In the genomic region with DNA sequence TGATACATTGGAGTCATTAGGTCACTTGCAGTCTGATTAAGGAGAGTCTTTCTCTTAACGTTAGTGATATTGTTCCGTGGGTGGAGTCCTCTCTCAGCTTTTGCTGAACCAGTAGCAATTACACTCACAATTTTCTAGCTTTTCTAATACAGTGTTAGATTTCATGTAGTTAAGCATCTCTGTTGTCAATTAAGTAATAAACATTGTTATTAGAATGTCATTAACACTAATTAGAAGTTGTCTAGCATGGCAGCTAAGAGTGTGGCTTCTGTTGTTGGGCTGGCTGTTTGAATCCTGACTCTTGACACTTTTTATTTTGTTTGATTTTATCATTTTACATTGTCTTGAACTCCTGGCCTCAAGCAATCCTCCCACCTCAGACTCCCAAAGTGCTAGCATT, we compare ENCODE assay signal across 28 cellular contexts.
"Had no signal": no experiment of that assay in that cellular context is flagged by ENCODE, and none has a peak within 500 bp of the region (broad histone marks: within the 10 kb centered on the region; RNA-seq: fewer than 3 reads in every experiment).

No MANE protein-coding gene starts in this region.

- DNase-seq: stimulated activated CD4-positive, alpha-beta T cell treated with anti-CD3 and anti-CD28 coated beads, Interleukin-2, amount 100 ng/mL, for 48 hours; stimulated activated CD4-positive, alpha-beta T cell treated with anti-CD3 and anti-CD28 coated beads, Interleukin-4, amount 100 ng/mL, for 1 hour; stimulated activated CD4-positive, alpha-beta T cell treated with anti-CD3 and anti-CD28 coated beads, Interleukin-4, amount 100 ng/mL, for 24 hours; stimulated activated CD4-positive, alpha-beta T cell treated with anti-CD3 and anti-CD28 coated beads, Interleukin-4, amount 100 ng/mL, for 4 hours; stimulated activated CD8-positive, alpha-beta memory T cell treated with anti-CD3 and anti-CD28 coated beads, Interleukin-4, amount 100 ng/mL, for 48 hours; stimulated activated naive CD4-positive, alpha-beta T cell; stimulated activated naive CD4-positive, alpha-beta T cell treated with Interleukin-2 at 50 U/mL for 16 hours; stimulated activated naive CD8-positive, alpha-beta T cell treated with anti-CD3 and anti-CD28 coated beads, Interleukin-15, amount 100 ng/mL, for 72 hours; stimulated activated naive CD8-positive, alpha-beta T cell treated with anti-CD3 and anti-CD28 coated beads, Interleukin-15, Interleukin-2, amounts not matched to agents 100 U/mL and 50 U/mL, for 24 hours; stomach; substantia nigra; testis; thyroid gland; tibial artery; transverse colon; trophoblast cell; upper lobe of left lung; upper lobe of right lung; uterus had no signal

- FAIRE-seq: urothelium cell line had no signal

- H3K9me3 Mint-ChIP-seq: stimulated activated effector memory CD8-positive, alpha-beta T cell treated with anti-CD3 and anti-CD28 coated beads, Interleukin-12 subunit alpha, Interleukin-12 subunit beta, amount 100 ng/mL, for 72 hours; stimulated activated memory B cell treated with anti-CD40 and anti-IgM and Interleukin-4, amounts not matched to agents 10 μg/mL and 1 μg/mL and 100 μg/mL, for 72 hours; stimulated activated naive CD8-positive, alpha-beta T cell treated with anti-CD3 and anti-CD28 coated beads, Interleukin-15, amount 100 ng/mL, for 72 hours; stimulated activated naive CD8-positive, alpha-beta T cell treated with anti-CD3 and anti-CD28 coated beads, Interleukin-15, Interleukin-2, amounts not matched to agents 100 ng/mL and 50 ng/mL, for 24 hours; type B pancreatic cell had no signal

- H3K9me3 ChIP-seq: stomach, suprapubic skin, testis, thoracic aorta, thyroid gland, tibial artery, tibial nerve, transverse colon, upper lobe of left lung, upper lobe of right lung, uterus, vagina had no signal

- H3K4me3 Mint-ChIP-seq: stimulated activated effector memory CD8-positive, alpha-beta T cell treated with anti-CD3 and anti-CD28 coated beads, Interleukin-12 subunit alpha, Interleukin-12 subunit beta, amount 100 ng/mL, for 72 hours; stimulated activated memory B cell treated with anti-CD40 and anti-IgM and Interleukin-4, amounts not matched to agents 10 μg/mL and 1 μg/mL and 100 μg/mL, for 72 hours; stimulated activated naive CD8-positive, alpha-beta T cell treated with anti-CD3 and anti-CD28 coated beads, Interleukin-15, amount 100 ng/mL, for 72 hours; stimulated activated naive CD8-positive, alpha-beta T cell treated with anti-CD3 and anti-CD28 coated beads, Interleukin-15, Interleukin-2, amounts not matched to agents 100 ng/mL and 50 ng/mL, for 24 hours; type B pancreatic cell had no signal

- H3K36me3 Mint-ChIP-seq: stimulated activated memory B cell treated with anti-CD40 and anti-IgM and Interleukin-4, amounts not matched to agents 10 μg/mL and 1 μg/mL and 100 μg/mL, for 72 hours; type B pancreatic cell had no signal

- H3K4me1 ChIP-seq: stomach, suprapubic skin, testis, thyroid gland, tibial artery, tibial nerve, transverse colon, upper lobe of left lung, upper lobe of right lung, uterus, vagina had no signal

- H3K4me1 Mint-ChIP-seq: stimulated activated memory B cell treated with anti-CD40 and anti-IgM and Interleukin-4, amounts not matched to agents 10 μg/mL and 1 μg/mL and 100 μg/mL, for 72 hours; stimulated activated naive CD8-positive, alpha-beta T cell treated with anti-CD3 and anti-CD28 coated beads, Interleukin-15, amount 100 ng/mL, for 72 hours had no signal

- H3K36me3 ChIP-seq: stomach, suprapubic skin, thoracic aorta, thyroid gland, tibial artery, tibial nerve, transverse colon, upper lobe of left lung, upper lobe of right lung, uterus, vagina had no signal

- H3K27ac Mint-ChIP-seq: stimulated activated effector memory CD8-positive, alpha-beta T cell treated with anti-CD3 and anti-CD28 coated beads, Interleukin-12 subunit alpha, Interleukin-12 subunit beta, amount 100 ng/mL, for 72 hours; stimulated activated memory B cell treated with anti-CD40 and anti-IgM and Interleukin-4, amounts not matched to agents 10 μg/mL and 1 μg/mL and 100 μg/mL, for 72 hours; stimulated activated naive CD8-positive, alpha-beta T cell treated with anti-CD3 and anti-CD28 coated beads, Interleukin-15, amount 100 ng/mL, for 72 hours; stimulated activated naive CD8-positive, alpha-beta T cell treated with anti-CD3 and anti-CD28 coated beads, Interleukin-15, Interleukin-2, amounts not matched to agents 100 ng/mL and 50 ng/mL, for 24 hours; type B pancreatic cell had no signal

- ATAC-seq: stimulated activated effector memory CD8-positive, alpha-beta T cell treated with anti-CD3 and anti-CD28 coated beads, Interleukin-12 subunit alpha, Interleukin-12 subunit beta, amount 100 ng/mL, for 72 hours; stimulated activated memory B cell treated with anti-CD40 and anti-IgM and Interleukin-4, amounts not matched to agents 10 μg/mL and 1 μg/mL and 100 μg/mL, for 72 hours; stimulated activated naive CD8-positive, alpha-beta T cell treated with anti-CD3 and anti-CD28 coated beads, Interleukin-15, amount 100 ng/mL, for 72 hours; stimulated activated naive CD8-positive, alpha-beta T cell treated with anti-CD3 and anti-CD28 coated beads, Interleukin-15, Interleukin-2, amounts not matched to agents 100 U/mL and 50 U/mL, for 24 hours; upper lobe of right lung had no signal

- H3K27me3 ChIP-seq: testis, thyroid gland, upper lobe of left lung, uterus, vagina had no signal

- H3K4me3 ChIP-seq: stomach, suprapubic skin, testis, thoracic aorta, thyroid gland, tibial artery, tibial nerve, transverse colon, upper lobe of left lung, upper lobe of right lung, uterus, vagina had no signal

- H3K27ac ChIP-seq: stomach, suprapubic skin, testis, thoracic aorta, thyroid gland, tibial artery, tibial nerve, transverse colon, upper lobe of left lung, upper lobe of right lung, uterus, vagina had no signal
